In the genomic region with DNA sequence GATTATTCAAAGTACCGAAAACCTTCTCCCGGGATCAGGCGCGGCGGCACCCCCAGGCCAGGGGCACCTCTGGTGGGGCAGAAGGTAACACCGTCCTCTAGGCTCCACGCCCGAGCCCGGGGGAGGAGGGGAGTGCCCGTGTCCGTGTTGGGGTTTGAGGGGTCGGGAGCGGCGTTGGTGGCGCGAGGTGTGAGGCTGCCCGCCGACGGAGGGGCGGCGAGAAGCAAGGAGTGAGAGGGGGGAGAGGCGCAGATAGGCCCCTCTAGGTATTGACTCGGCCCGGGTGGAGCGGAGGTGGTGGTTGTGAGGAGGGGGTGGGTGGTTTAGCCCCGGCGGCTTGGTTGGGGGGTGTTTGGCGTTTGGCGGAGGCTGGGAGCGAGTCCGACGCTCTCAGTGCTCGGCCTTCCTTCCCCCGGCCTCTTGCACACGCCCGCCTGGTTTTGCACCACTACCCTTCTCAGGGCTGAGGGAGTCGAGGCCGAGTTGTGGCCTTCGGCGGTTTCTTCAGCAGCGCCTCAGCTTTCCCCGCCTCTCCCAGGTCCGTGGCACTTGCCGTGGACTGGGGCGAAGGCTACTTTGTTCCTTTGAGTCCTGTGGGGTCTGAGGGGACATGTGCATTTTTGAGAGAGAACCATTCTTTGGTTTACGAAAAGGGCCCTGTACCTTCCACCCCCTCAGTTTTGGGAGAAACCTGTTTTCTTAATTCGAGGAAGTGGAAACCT, we compare ENCODE assay signal across 8 cellular contexts.
DNase-seq lines count a peak whose midpoint lies in the region; ATAC-seq and TF ChIP-seq lines count a peak whose summit lies in the region.

No MANE protein-coding gene starts in this region.

- H3K9ac ChIP-seq in BLaER1, result peak overlapping the region; percentile 99

- ATAC-seq in HG03565 (IDR thresholded peaks at IDR 0.05; ENCODE audit: unreplicated experiment), result no peak
- ATAC-seq in GM18870 (IDR thresholded peaks at IDR 0.05; ENCODE audit: unreplicated experiment), result no peak

- peak overlapping the region; percentile 92 for H3K4me2 ChIP-seq in BLaER1

- H3K36me3 ChIP-seq in BLaER1, result peaks cover 17% of the 10 kb centered on the region
- peaks cover 26% of the 10 kb centered on the region for H3K36me3 ChIP-seq in KOPT-K1 (ENCODE audit: insufficient read depth, low read length)

- DNase-seq in activated T-cell treated with anti-CD3 and anti-CD28 coated beads, Interleukin-2, amount 50 U/mL, for 24 hours, result no peak
- peak; percentile 23 for DNase-seq in fibroblast of peridontal ligament (ENCODE audit: extremely low read depth)
- no peak for DNase-seq in nephron progenitor cell

- peak overlapping the region; percentile 95 for H3K4me3 Mint-ChIP-seq in activated T-cell treated with anti-CD3 and anti-CD28 coated beads, Interleukin-2, amount 50 U/mL, for 24 hours
- peak overlapping the region; percentile 93 for H3K4me3 Mint-ChIP-seq in nephron progenitor cell

- H3K9me3 Mint-ChIP-seq in activated T-cell treated with anti-CD3 and anti-CD28 coated beads, Interleukin-2, amount 50 U/mL, for 24 hours, result no peaks in the 10 kb centered on the region
- H3K9me3 Mint-ChIP-seq in nephron progenitor cell, result no peaks in the 10 kb centered on the region

- H3K4me1 ChIP-seq in BLaER1, result peaks cover 12% of the 10 kb centered on the region

- peak overlapping the region; percentile 91 for H3K4me3 ChIP-seq in BLaER1

- H3K4me1 Mint-ChIP-seq in activated T-cell treated with anti-CD3 and anti-CD28 coated beads, Interleukin-2, amount 50 U/mL, for 24 hours (ENCODE audit: low read depth), result peaks cover 41% of the 10 kb centered on the region
- peaks cover 48% of the 10 kb centered on the region for H3K4me1 Mint-ChIP-seq in nephron progenitor cell

- TF ChIP-seq CTCF in nephron progenitor cell (IDR thresholded peaks at IDR 0.05), result no peak

- H4K20me1 ChIP-seq in BLaER1, result peaks cover 50% of the 10 kb centered on the region

- peak; percentile 41 for TF ChIP-seq POLR2A in GM19099 (IDR thresholded peaks at IDR 0.05; ENCODE audit: extremely low read depth, insufficient read length, low read depth)

- no peaks in the 10 kb centered on the region for H3K27me3 Mint-ChIP-seq in activated T-cell treated with anti-CD3 and anti-CD28 coated beads, Interleukin-2, amount 50 U/mL, for 24 hours
- H3K27me3 Mint-ChIP-seq in nephron progenitor cell (ENCODE audit: low read depth, poor library complexity), result no peaks in the 10 kb centered on the region

- H3K36me3 Mint-ChIP-seq in activated T-cell treated with anti-CD3 and anti-CD28 coated beads, Interleukin-2, amount 50 U/mL, for 24 hours (ENCODE audit: low read depth), result peaks cover 62% of the 10 kb centered on the region
- H3K36me3 Mint-ChIP-seq in nephron progenitor cell (ENCODE audit: low read depth), result peaks cover 28% of the 10 kb centered on the region

- H3K27ac ChIP-seq in BLaER1 (peak overlapping the region; percentile 98), KOPT-K1 (ENCODE audit: low read depth, low read length, poor library complexity, severe bottlenecking) (peak overlapping the region; percentile 97)

- no peaks in the 10 kb centered on the region for H3K9me3 ChIP-seq in BLaER1
- H3K9me3 ChIP-seq in KOPT-K1 (ENCODE audit: insufficient read depth, low read length, poor library complexity, severe bottlenecking), result no peaks in the 10 kb centered on the region

- peak overlapping the region; percentile 100 for H3K27ac Mint-ChIP-seq in activated T-cell treated with anti-CD3 and anti-CD28 coated beads, Interleukin-2, amount 50 U/mL, for 24 hours
- H3K27ac Mint-ChIP-seq in nephron progenitor cell, result peak overlapping the region; percentile 100

- no peaks in the 10 kb centered on the region for H3K27me3 ChIP-seq in BLaER1
